In the genomic region with DNA sequence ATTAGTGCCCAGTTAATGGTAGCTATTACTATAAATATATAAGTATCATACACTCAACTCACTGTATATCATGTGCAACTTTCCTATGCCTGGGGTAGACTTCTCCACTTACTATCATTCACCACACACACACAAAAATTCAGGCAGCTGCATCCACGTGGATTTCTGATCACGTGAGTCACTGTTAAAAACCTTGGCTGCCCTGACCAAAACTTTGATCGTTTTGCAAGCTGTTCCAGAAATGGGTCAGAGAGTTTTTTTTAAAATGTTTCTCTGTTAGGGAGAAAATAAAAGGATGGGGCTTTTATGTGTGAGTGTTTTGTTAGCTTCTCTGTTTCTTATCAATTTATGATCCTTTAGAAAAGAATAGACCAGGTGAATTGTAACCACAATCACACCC, we compare ENCODE assay signal across 23 cellular contexts.
DNase-seq lines count a peak whose midpoint lies in the region; ATAC-seq and TF ChIP-seq lines count a peak whose summit lies in the region.
"Had no signal": no experiment of that assay in that cellular context is flagged by ENCODE, and none has a peak within 500 bp of the region (broad histone marks: within the 10 kb centered on the region; RNA-seq: fewer than 3 reads in every experiment).

No MANE protein-coding gene starts in this region.

- intact Hi-C loops in heart right ventricle (cut with DNase I) (loop anchor here in 1 of 10 donors (10.0 kb wide), 1 partner anchor 320 kb away; a partner anchor contains a TSS), cardiac septum (cut with DNase I) (loop anchor here (10.0 kb wide), 2 partner anchors 60 to 150 kb away; no protein-coding TSS in a partner anchor), left colon (cut with DNase I, micrococcal nuclease) (no loop called here)

- H3K27me3 ChIP-seq in heart right ventricle (no peaks in the 10 kb centered on the region), upper lobe of left lung (no peaks in the 10 kb centered on the region)
- H3K27me3 ChIP-seq: ascending aorta, hepatocyte had no signal

- no peak overlapping the region for H3K4me3 ChIP-seq in heart right ventricle
- H3K4me3 ChIP-seq in choroid plexus epithelial cell (ENCODE audit: low read depth, low read length): no peak overlapping the region
- H3K4me3 ChIP-seq in upper lobe of left lung: no peak overlapping the region
- H3K4me3 ChIP-seq: ascending aorta, coronary artery, hepatocyte, lower lobe of right lung had no signal

- TF ChIP-seq POLR2A in upper lobe of left lung (IDR thresholded peaks at IDR 0.05): no peak

- no peak for TF ChIP-seq EP300 in upper lobe of left lung (IDR thresholded peaks at IDR 0.05)

- peak in 1 of 2 donors; percentile 29 for DNase-seq in heart right ventricle
- no peak for DNase-seq in cardiac septum (ENCODE audit: low spot score)
- peak; percentile 55 for DNase-seq in choroid plexus epithelial cell (ENCODE audit: low read depth)
- no peak for DNase-seq in left colon
- DNase-seq in SK-N-DZ (ENCODE audit: low spot score): no peak
- no peak for DNase-seq in upper lobe of left lung
- DNase-seq in cerebellar nuclear complex (lab: John Stamatoyannopoulos, UW): no peak
- DNase-seq: activated CD4-positive, alpha-beta T cell treated with anti-CD3 and anti-CD28 coated beads, Interleukin-2, amount 10 ng/mL, durations not matched to agents 7 days and 5 days; EL; immature natural killer cell; lower lobe of right lung; NCI-H146; NCI-H524 treated with DMSO at 0.1 percent for 48 hours; nucleus accumbens; retina; stimulated activated CD4-positive, alpha-beta T cell treated with anti-CD3 and anti-CD28 coated beads, Interleukin-15, amount 100 ng/mL, for 24 hours; WERI-Rb-1 had no signal

- H3K27ac ChIP-seq in heart right ventricle (peak overlapping the region in 2 of 10 donors; percentile 6 to 15), upper lobe of left lung (peak overlapping the region in 2 of 4 donors; percentile 35 to 52)
- H3K27ac ChIP-seq: ascending aorta, C4-2B, coronary artery, hepatocyte, lower lobe of right lung, WERI-Rb-1 had no signal

- ATAC-seq in heart right ventricle: peak in 5 of 8 donors; percentile 36 to 71 (median 44)
- ATAC-seq in left colon: peak; percentile 33
- no peak for ATAC-seq in GM21367 (IDR thresholded peaks at IDR 0.05; ENCODE audit: unreplicated experiment)
- ATAC-seq in upper lobe of left lung (ENCODE audit: low FRiP score in 2 of 2): no peak
- ATAC-seq: lower lobe of right lung, SK-N-SH treated with all-trans-retinoic acid at 6 μM for 48 hours had no signal

- WGBS in heart right ventricle, 2 donors: 36 to 44% methylated on average over 3 of the region's 3 CpGs
- 65 to 76% methylated on average over 3 of the region's 3 CpGs for WGBS in upper lobe of left lung, 2 donors

- TF ChIP-seq CTCF in heart right ventricle (IDR thresholded peaks at IDR 0.05) (no peak), choroid plexus epithelial cell (conservative IDR thresholded peaks at IDR 0.05; ENCODE audit: low read depth, low read length) (no peak), upper lobe of left lung (IDR thresholded peaks at IDR 0.05) (no peak)

- no peaks in the 10 kb centered on the region for H3K36me3 ChIP-seq in heart right ventricle
- no peaks in the 10 kb centered on the region for H3K36me3 ChIP-seq in upper lobe of left lung
- H3K36me3 ChIP-seq: ascending aorta, lower lobe of right lung, WERI-Rb-1 had no signal

- H3K9me3 ChIP-seq in heart right ventricle (no peaks in the 10 kb centered on the region), upper lobe of left lung (no peaks in the 10 kb centered on the region)
- H3K9me3 ChIP-seq: ascending aorta, lower lobe of right lung had no signal

- peaks cover 0 to 31% (median 13%) of the 10 kb centered on the region in 9 donors for H3K4me1 ChIP-seq in heart right ventricle
- peaks cover 0 to 8% (median 1%) of the 10 kb centered on the region in 4 donors for H3K4me1 ChIP-seq in upper lobe of left lung

Comparison
In these comparisons a context has a peak if more than half of its experiments do, and no peak if none do; other contexts are left out.
1. ATAC-seq: peak in heart right ventricle (5 of 8) and left colon (single experiment); none in GM21367 (single experiment) and upper lobe of left lung (0 of 2).